In the genomic region with DNA sequence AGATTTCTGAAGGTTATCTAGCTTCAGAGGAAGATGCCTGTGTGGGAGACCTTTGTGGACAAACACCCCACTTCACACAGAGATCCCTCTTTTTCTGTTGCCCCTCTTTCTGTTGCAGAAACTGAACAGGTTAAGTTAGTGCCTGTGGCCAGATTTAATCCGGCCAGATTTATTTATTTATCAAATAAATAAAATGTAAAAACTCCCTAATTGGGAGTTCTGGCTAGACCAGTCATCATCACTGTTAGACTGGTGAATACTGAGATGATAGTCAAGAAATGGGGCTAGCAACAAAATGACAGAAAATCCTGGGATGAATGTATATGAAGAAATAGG, we compare ENCODE assay signal across 10 cellular contexts. TPM values are rescaled to one million over a fixed set of nuclear protein-coding genes. Genes with fewer than 3 reads are reported as not detected.
DNase-seq lines count a peak whose midpoint lies in the region; ATAC-seq and TF ChIP-seq lines count a peak whose summit lies in the region.
"Had no signal": no experiment of that assay in that cellular context is flagged by ENCODE, and none has a peak within 500 bp of the region (broad histone marks: within the 10 kb centered on the region; RNA-seq: fewer than 3 reads in every experiment).

No MANE protein-coding gene starts in this region.

- DNase-seq in activated T-cell treated with anti-CD3 and anti-CD28 coated beads, Interleukin-2, amount 50 U/mL, for 72 hours: no peak
- DNase-seq in activated T-cell treated with anti-CD3 and anti-CD28 coated beads for 4 hours (no peak), right lobe of liver (no peak), substantia nigra (lab: John Stamatoyannopoulos, UW) (no peak), ovary (no peak), HPDE6-E6E7 (ENCODE audit: extremely low spot score) (no peak)
- DNase-seq in activated T-helper 2 cell treated with anti-CD3 and anti-CD28 coated beads, Interferon-gamma antibody, Interleukin-2, Interleukin-4, amounts not matched to agents 10 μg/mL and 5 μg/mL and 100 μg/mL, durations not matched to agents 14 hours and 24 hours and 36 hours (ENCODE audit: low spot score): no peak
- DNase-seq: activated effector memory CD4-positive, alpha-beta T cell treated with Interleukin-2 at 50 U/mL for 16 hours; NCI-H748 treated with DMSO at 0.1 percent for 48 hours had no signal

- 14% methylated on average over 1 of the region's 1 CpG for WGBS in right lobe of liver (ENCODE audit: insufficient coverage, low coverage, low lambda C conversion rate, missing lambda C conversion rate)
- WGBS in ovary, 3 donors: 16 to 23% (median 18%) methylated on average over 1 of the region's 1 CpG

- no peak for TF ChIP-seq EP300 in ovary (IDR thresholded peaks at IDR 0.05)

- TF ChIP-seq POLR2A in right lobe of liver (IDR thresholded peaks at IDR 0.05) (no peak), ovary (IDR thresholded peaks at IDR 0.05) (no peak)

- no peak for TF ChIP-seq CTCF in right lobe of liver (IDR thresholded peaks at IDR 0.05)
- TF ChIP-seq CTCF in ovary (IDR thresholded peaks at IDR 0.05): no peak

- H3K27me3 Mint-ChIP-seq in activated T-cell treated with anti-CD3 and anti-CD28 coated beads, Interleukin-2, amount 50 U/mL, for 72 hours (ENCODE audit: low read depth): no peaks in the 10 kb centered on the region
- no peaks in the 10 kb centered on the region for H3K27me3 Mint-ChIP-seq in activated T-helper 2 cell treated with anti-CD3 and anti-CD28 coated beads, Interferon-gamma antibody, Interleukin-2, Interleukin-4, amounts not matched to agents 10 μg/mL and 5 μg/mL and 100 μg/mL, durations not matched to agents 14 hours and 24 hours and 36 hours (ENCODE audit: low read depth)

- ATAC-seq in activated T-cell treated with anti-CD3 and anti-CD28 coated beads, Interleukin-2, amount 50 U/mL, for 72 hours (replicated peaks in 1 of 2): no peak
- ATAC-seq in right lobe of liver: no peak
- ATAC-seq in HG03521 (IDR thresholded peaks at IDR 0.05; ENCODE audit: unreplicated experiment): no peak

- H3K4me1 Mint-ChIP-seq in activated T-cell treated with anti-CD3 and anti-CD28 coated beads, Interleukin-2, amount 50 U/mL, for 72 hours (ENCODE audit: low read depth): peaks cover 44% of the 10 kb centered on the region
- peaks cover 35% of the 10 kb centered on the region for H3K4me1 Mint-ChIP-seq in activated T-helper 2 cell treated with anti-CD3 and anti-CD28 coated beads, Interferon-gamma antibody, Interleukin-2, Interleukin-4, amounts not matched to agents 10 μg/mL and 5 μg/mL and 100 μg/mL, durations not matched to agents 14 hours and 24 hours and 36 hours (ENCODE audit: low read depth)

- intact Hi-C loops in activated T-helper 2 cell treated with anti-CD3 and anti-CD28 coated beads, Interferon-gamma antibody, Interleukin-2, Interleukin-4, amounts not matched to agents 10 μg/mL and 5 μg/mL and 100 μg/mL, durations not matched to agents 14 hours and 24 hours and 36 hours (cut with micrococcal nuclease): loop anchor here (5.0 to 10.0 kb wide), 2 partner anchors 811 to 1431 kb away; no protein-coding TSS in a partner anchor
- intact Hi-C loops in right lobe of liver (cut with DNase I): no loop called here
- intact Hi-C loops in ovary (cut with DNase I): loop anchor here in 1 of 4 donors (5.0 kb wide), 1 partner anchor 1476 kb away; the partner anchor contains the start of gene OXNAD1

- H3K4me3 Mint-ChIP-seq in activated T-cell treated with anti-CD3 and anti-CD28 coated beads, Interleukin-2, amount 50 U/mL, for 72 hours: peak overlapping the region; percentile 93 to 96
- H3K4me3 Mint-ChIP-seq in activated T-helper 2 cell treated with anti-CD3 and anti-CD28 coated beads, Interferon-gamma antibody, Interleukin-2, Interleukin-4, amounts not matched to agents 10 μg/mL and 5 μg/mL and 100 μg/mL, durations not matched to agents 14 hours and 24 hours and 36 hours (ENCODE audit: low read depth): peak overlapping the region; percentile 93

- peak overlapping the region; percentile 96 for H3K27ac Mint-ChIP-seq in activated T-cell treated with anti-CD3 and anti-CD28 coated beads, Interleukin-2, amount 50 U/mL, for 72 hours
- H3K27ac Mint-ChIP-seq in activated T-helper 2 cell treated with anti-CD3 and anti-CD28 coated beads, Interferon-gamma antibody, Interleukin-2, Interleukin-4, amounts not matched to agents 10 μg/mL and 5 μg/mL and 100 μg/mL, durations not matched to agents 14 hours and 24 hours and 36 hours: peak overlapping the region; percentile 83

- H3K36me3 Mint-ChIP-seq in activated T-cell treated with anti-CD3 and anti-CD28 coated beads, Interleukin-2, amount 50 U/mL, for 72 hours (ENCODE audit: insufficient read depth in 2 of 2): no peaks in the 10 kb centered on the region
- peaks cover 15% of the 10 kb centered on the region for H3K36me3 Mint-ChIP-seq in activated T-helper 2 cell treated with anti-CD3 and anti-CD28 coated beads, Interferon-gamma antibody, Interleukin-2, Interleukin-4, amounts not matched to agents 10 μg/mL and 5 μg/mL and 100 μg/mL, durations not matched to agents 14 hours and 24 hours and 36 hours (ENCODE audit: low read depth)

- H3K36me3 ChIP-seq in right lobe of liver (no peaks in the 10 kb centered on the region), ovary (no peaks in the 10 kb centered on the region)

- H3K4me3 ChIP-seq in right lobe of liver (no peak overlapping the region), ovary (no peak overlapping the region)

- H3K4me1 ChIP-seq in right lobe of liver (peaks cover 0 to 28% (median 13%) of the 10 kb centered on the region in 4 donors), ovary (ENCODE audit: insufficient read depth) (peaks cover 5% of the 10 kb centered on the region)

- H3K27me3 ChIP-seq in right lobe of liver: no peaks in the 10 kb centered on the region
- H3K27me3 ChIP-seq in ovary: no peaks in the 10 kb centered on the region

- H3K9me3 ChIP-seq in right lobe of liver (no peaks in the 10 kb centered on the region), ovary (no peaks in the 10 kb centered on the region)

- no peaks in the 10 kb centered on the region for H3K9me3 Mint-ChIP-seq in activated T-cell treated with anti-CD3 and anti-CD28 coated beads, Interleukin-2, amount 50 U/mL, for 72 hours
- no peaks in the 10 kb centered on the region for H3K9me3 Mint-ChIP-seq in activated T-helper 2 cell treated with anti-CD3 and anti-CD28 coated beads, Interferon-gamma antibody, Interleukin-2, Interleukin-4, amounts not matched to agents 10 μg/mL and 5 μg/mL and 100 μg/mL, durations not matched to agents 14 hours and 24 hours and 36 hours

- H3K27ac ChIP-seq in right lobe of liver (peak overlapping the region; percentile 95 to 97 (median 96)), substantia nigra (ENCODE audit: low read depth, low read length, poor library complexity, severe bottlenecking) (peak overlapping the region; percentile 98), ovary (peak overlapping the region in 1 of 2 donors; percentile 96)

RNA-seq across cellular contexts. Expression of gene TBC1D5, which starts 1.2 kb away (rescaled TPM):
- 10 to 100 TPM; 51.2 to 52.4 TPM for total RNA-seq in activated T-cell treated with anti-CD3 and anti-CD28 coated beads, Interleukin-2, amount 50 U/mL, for 72 hours
- 40.2 and 43.9 TPM in 2 replicates for total RNA-seq in activated T-helper 2 cell treated with anti-CD3 and anti-CD28 coated beads, Interferon-gamma antibody, Interleukin-2, Interleukin-4, amounts not matched to agents 10 μg/mL and 5 μg/mL and 100 μg/mL, durations not matched to agents 14 hours and 24 hours and 36 hours
- total RNA-seq in right lobe of liver (10 to 100 TPM; 21.5 to 33.4 (median 27.7) TPM), ovary (10 to 100 TPM; 48.8 to 73.5 (median 61.0) TPM)
- 10 to 100 TPM; 20.7 to 71.8 TPM for polyA plus RNA-seq in ovary
